2 cellular contexts compared by ENCODE assay signal in the genomic region with DNA sequence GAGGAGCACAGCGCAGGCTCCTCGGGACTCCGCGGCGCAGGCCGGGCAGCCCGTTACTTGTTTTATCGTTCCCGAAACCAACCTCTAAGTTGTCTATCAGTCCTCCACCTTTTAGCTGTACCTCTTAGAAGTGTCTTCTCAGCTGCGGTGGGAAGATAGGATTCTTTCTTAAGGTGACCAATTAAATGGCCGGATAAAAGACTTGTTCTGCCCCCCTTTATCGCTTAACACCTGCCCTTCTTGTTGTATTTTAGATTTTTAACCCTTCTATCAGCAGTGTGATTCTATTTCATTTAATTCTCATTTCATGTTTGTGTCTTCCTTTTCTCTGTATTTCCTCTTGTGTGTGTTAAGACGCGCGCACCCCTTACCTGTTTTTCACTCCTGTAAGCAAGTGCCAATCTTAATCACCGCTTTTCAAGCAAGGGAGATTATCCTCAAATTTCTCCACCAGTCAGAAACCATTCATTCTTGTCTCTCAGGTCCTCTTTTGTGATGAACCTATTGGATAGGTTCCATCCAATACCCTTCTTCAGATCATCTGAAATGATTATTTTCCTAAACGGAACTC.
A peak's percentile ranks its signal among the peaks of the same experiment; 100 is the strongest.
TF ChIP-seq lines count a peak whose summit lies in the region.

No MANE protein-coding gene starts in this region.

TF ChIP-seq in IMR-90, 13 proteins besides CTCF, POLR2A, EP300 and RAD21 (continued from another document):
- TF ChIP-seq MAZ (IDR thresholded peaks at IDR 0.05; ENCODE audit: borderline replicate concordance, low read depth, low read length) (no peak), SMC3 (IDR thresholded peaks at IDR 0.05; ENCODE audit: low read depth, low read length) (no peak), ELK1 (IDR thresholded peaks at IDR 0.05; ENCODE audit: borderline replicate concordance, low read depth, low read length) (no peak), RFX5 (IDR thresholded peaks at IDR 0.05; ENCODE audit: low read depth, low read length) (no peak), MXI1 (IDR thresholded peaks at IDR 0.05; ENCODE audit: borderline replicate concordance, low read depth, low read length) (no peak), RCOR1 (IDR thresholded peaks at IDR 0.05; ENCODE audit: insufficient replicate concordance, low read length) (no peak), BHLHE40 (IDR thresholded peaks at IDR 0.05; ENCODE audit: low read depth, low read length) (no peak), CHD1 (IDR thresholded peaks at IDR 0.05; ENCODE audit: low read depth, low read length) (no peak), USF2 (IDR thresholded peaks at IDR 0.05; ENCODE audit: low read depth, low read length) (no peak), MAFK (IDR thresholded peaks at IDR 0.05; ENCODE audit: low read depth, low read length) (no peak), CEBPB (IDR thresholded peaks at IDR 0.05; ENCODE audit: low read depth, low read length) (no peak), FOS (IDR thresholded peaks at IDR 0.05; ENCODE audit: low read depth, low read length) (no peak)

TF ChIP-seq in liver, 16 proteins besides CTCF, POLR2A, EP300 and RAD21 (continued from another document):
- no peak for TF ChIP-seq HNF4A (conservative IDR thresholded peaks at IDR 0.05)
- no peak for TF ChIP-seq SP1 (IDR thresholded peaks at IDR 0.05)
- no peak for TF ChIP-seq ATF3 (IDR thresholded peaks at IDR 0.05)
- TF ChIP-seq RXRA (IDR thresholded peaks at IDR 0.05) = no peak
- TF ChIP-seq ZBTB33 (IDR thresholded peaks at IDR 0.05) = peak; percentile 82
